ENCODE assay signal across 1 cellular context in the genomic region with DNA sequence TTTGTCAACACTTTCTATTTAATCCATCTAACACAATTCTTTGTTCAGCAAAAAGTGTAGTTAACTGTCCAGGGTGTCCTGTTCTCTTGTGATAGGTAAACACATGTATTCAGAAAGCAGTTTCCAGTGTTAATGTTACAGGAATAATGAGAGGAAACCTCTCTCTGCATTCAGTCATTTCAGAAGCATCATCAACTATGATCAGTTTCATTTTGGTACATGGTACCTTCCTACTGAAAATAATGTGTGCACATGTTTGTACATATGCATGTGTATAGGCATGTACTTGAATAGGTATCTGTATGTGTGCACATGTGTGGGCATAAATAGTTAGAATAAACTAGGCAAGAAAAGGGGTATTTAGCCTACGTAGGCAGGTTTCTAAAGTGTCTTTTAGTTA.
TF ChIP-seq lines count a peak whose summit lies in the region.

No MANE protein-coding gene starts in this region.

TF ChIP-seq in IMR-90, 13 proteins besides CTCF, POLR2A, EP300 and RAD21:
- TF ChIP-seq FOS (IDR thresholded peaks at IDR 0.05; ENCODE audit: low read depth, low read length) = no peak
- TF ChIP-seq USF2 (IDR thresholded peaks at IDR 0.05; ENCODE audit: low read depth, low read length) = no peak
- TF ChIP-seq, protein P1, sequence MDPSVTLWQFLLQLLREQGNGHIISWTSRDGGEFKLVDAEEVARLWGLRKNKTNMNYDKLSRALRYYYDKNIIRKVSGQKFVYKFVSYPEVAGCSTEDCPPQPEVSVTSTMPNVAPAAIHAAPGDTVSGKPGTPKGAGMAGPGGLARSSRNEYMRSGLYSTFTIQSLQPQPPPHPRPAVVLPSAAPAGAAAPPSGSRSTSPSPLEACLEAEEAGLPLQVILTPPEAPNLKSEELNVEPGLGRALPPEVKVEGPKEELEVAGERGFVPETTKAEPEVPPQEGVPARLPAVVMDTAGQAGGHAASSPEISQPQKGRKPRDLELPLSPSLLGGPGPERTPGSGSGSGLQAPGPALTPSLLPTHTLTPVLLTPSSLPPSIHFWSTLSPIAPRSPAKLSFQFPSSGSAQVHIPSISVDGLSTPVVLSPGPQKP (IDR thresholded peaks at IDR 0.05; ENCODE audit: borderline replicate concordance, low read depth, low read length) = no peak
- TF ChIP-seq RFX5 (IDR thresholded peaks at IDR 0.05; ENCODE audit: low read depth, low read length) = no peak
- TF ChIP-seq MAZ (IDR thresholded peaks at IDR 0.05; ENCODE audit: borderline replicate concordance, low read depth, low read length) = no peak
- no peak for TF ChIP-seq RCOR1 (IDR thresholded peaks at IDR 0.05; ENCODE audit: insufficient replicate concordance, low read length)
- TF ChIP-seq MAFK (IDR thresholded peaks at IDR 0.05; ENCODE audit: low read depth, low read length) = no peak
- no peak for TF ChIP-seq NFE2L2 (IDR thresholded peaks at IDR 0.05; ENCODE audit: low read depth, low read length)
- no peak for TF ChIP-seq CHD1 (IDR thresholded peaks at IDR 0.05; ENCODE audit: low read depth, low read length)
- TF ChIP-seq BHLHE40 (IDR thresholded peaks at IDR 0.05; ENCODE audit: low read depth, low read length) = no peak
- no peak for TF ChIP-seq MXI1 (IDR thresholded peaks at IDR 0.05; ENCODE audit: borderline replicate concordance, low read depth, low read length)
- no peak for TF ChIP-seq CEBPB (IDR thresholded peaks at IDR 0.05; ENCODE audit: low read depth, low read length)
- TF ChIP-seq SMC3 (IDR thresholded peaks at IDR 0.05; ENCODE audit: low read depth, low read length) = no peak
